In the genomic region with DNA sequence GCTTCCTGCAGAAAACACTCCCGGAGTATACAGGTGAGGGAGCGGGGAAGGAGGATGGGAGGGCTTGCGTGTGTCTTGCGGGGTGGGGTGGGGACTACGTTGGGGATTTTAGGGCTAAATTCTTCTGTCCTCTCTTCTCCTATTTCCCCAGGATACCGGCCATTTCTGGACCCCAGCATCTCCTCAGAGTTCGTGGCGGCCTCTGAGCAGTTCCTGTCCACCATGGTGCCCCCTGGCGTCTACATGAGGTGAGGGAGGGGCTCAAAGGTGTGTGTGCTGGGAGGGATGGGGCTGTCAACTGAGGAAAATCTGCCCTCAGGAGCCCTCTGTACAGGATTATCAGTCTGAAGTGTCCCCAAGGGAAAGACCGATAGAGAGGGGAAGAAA, we compare ENCODE assay signal across 14 cellular contexts. TPM values are rescaled to one million over a fixed set of nuclear protein-coding genes. Genes with fewer than 3 reads are reported as not detected.
DNase-seq lines count a peak whose midpoint lies in the region; ATAC-seq and TF ChIP-seq lines count a peak whose summit lies in the region.
"Had no signal": no experiment of that assay in that cellular context is flagged by ENCODE, and none has a peak within 500 bp of the region (broad histone marks: within the 10 kb centered on the region; RNA-seq: fewer than 3 reads in every experiment).

No MANE protein-coding gene starts in this region.

- no peak overlapping the region for H3K56ac ChIP-seq in mesendoderm (ENCODE audit: low read length)

- no peaks in the 10 kb centered on the region for H3K79me1 ChIP-seq in mesendoderm (ENCODE audit: low read length)

- H3K79me2 ChIP-seq in mesendoderm (ENCODE audit: control insufficient read depth, insufficient read depth, low read length): no peaks in the 10 kb centered on the region

- no peaks in the 10 kb centered on the region for H3K36me3 Mint-ChIP-seq in CD4-positive, alpha-beta T cell (ENCODE audit: low read depth)
- no peaks in the 10 kb centered on the region for H3K36me3 Mint-ChIP-seq in activated naive CD8-positive, alpha-beta T cell treated with anti-CD3 and anti-CD28 coated beads, Interleukin-2, amount 10 ng/mL, durations not matched to agents 7 days and 5 days

- H3K4me1 Mint-ChIP-seq in CD4-positive, alpha-beta T cell (ENCODE audit: low read depth): peaks cover 16% of the 10 kb centered on the region
- H3K4me1 Mint-ChIP-seq in activated naive CD8-positive, alpha-beta T cell treated with anti-CD3 and anti-CD28 coated beads, Interleukin-2, amount 10 ng/mL, durations not matched to agents 7 days and 5 days: peaks cover 8% of the 10 kb centered on the region

- H3K4ac ChIP-seq in mesendoderm (ENCODE audit: low read depth, low read length): no peak overlapping the region

- no peak overlapping the region for H3K18ac ChIP-seq in mesendoderm (ENCODE audit: low read length)

- no peak overlapping the region for H3K9ac ChIP-seq in mesendoderm (ENCODE audit: low read length)

- no peak overlapping the region for H3K27ac Mint-ChIP-seq in CD4-positive, alpha-beta T cell
- no peak overlapping the region for H3K27ac Mint-ChIP-seq in activated naive CD8-positive, alpha-beta T cell treated with anti-CD3 and anti-CD28 coated beads, Interleukin-2, amount 10 ng/mL, durations not matched to agents 7 days and 5 days
- H3K27ac Mint-ChIP-seq: dendritic cell treated with granulocyte-macrophage colony-stimulating factor and Interleukin-4, amounts not matched to agents 40 ng/mL and 50 ng/mL, for 4 days; IgD-negative memory B cell had no signal

- no peak overlapping the region for H2BK5ac ChIP-seq in mesendoderm (ENCODE audit: low read length)

- peak; percentile 43 for ATAC-seq in CD4-positive, alpha-beta T cell (ENCODE audit: poor library complexity)
- ATAC-seq in activated naive CD8-positive, alpha-beta T cell treated with anti-CD3 and anti-CD28 coated beads, Interleukin-2, amount 10 ng/mL, durations not matched to agents 7 days and 5 days (ENCODE audit: low read depth): no peak

- no peak overlapping the region for H4K5ac ChIP-seq in mesendoderm (ENCODE audit: low read length)

- no CpG with 5 or more reads among the region's 10 CpGs for WGBS in mesendoderm (ENCODE audit: extremely low coverage, insufficient coverage, low lambda C conversion rate)

- no peaks in the 10 kb centered on the region for H3K9me3 ChIP-seq in CD4-positive, alpha-beta T cell (ENCODE audit: control insufficient read depth, low read length)
- H3K9me3 ChIP-seq: sigmoid colon, uterus had no signal

- intact Hi-C loops in CD4-positive, alpha-beta T cell (cut with DNase I, micrococcal nuclease): no loop called here

- CTCF ChIA-PET in CD4-positive, alpha-beta T cell (lab: Charles Lee): interaction anchor here (2.0 kb wide), 1 partner anchor 18 kb away, joined by 11 read pairs; no protein-coding TSS in a partner anchor

- H3K4me1 ChIP-seq in mesendoderm (ENCODE audit: control insufficient read depth, low read depth, low read length): no peaks in the 10 kb centered on the region

- H3K27me3 ChIP-seq in CD4-positive, alpha-beta T cell (ENCODE audit: control insufficient read depth, insufficient read depth, low read length): peaks cover 32% of the 10 kb centered on the region
- H3K27me3 ChIP-seq in mesendoderm (ENCODE audit: insufficient read depth, low read length, poor library complexity): peaks cover 36% of the 10 kb centered on the region

- H4K8ac ChIP-seq in mesendoderm (ENCODE audit: low read depth, low read length): no peak overlapping the region

- H2BK15ac ChIP-seq in mesendoderm (replicated peaks; ENCODE audit: low read depth): no peak overlapping the region

- POLR2A ChIA-PET in CD4-positive, alpha-beta T cell (lab: Charles Lee): no interaction called here
- POLR2A ChIA-PET in activated naive CD8-positive, alpha-beta T cell treated with anti-CD3 and anti-CD28 coated beads, Interleukin-2, amount 10 ng/mL, durations not matched to agents 7 days and 5 days (lab: Charles Lee): no interaction called here

- DNase-seq in CD4-positive, alpha-beta T cell: peak in 1 of 10 experiments; percentile 9
- no peak for DNase-seq in activated naive CD8-positive, alpha-beta T cell treated with anti-CD3 and anti-CD28 coated beads, Interleukin-2, amount 10 ng/mL, durations not matched to agents 7 days and 5 days
- DNase-seq in mesendoderm: peak; percentile 59
- no peak for DNase-seq in activated gamma-delta T cell (lab: John Stamatoyannopoulos, UW)
- DNase-seq in epidermal melanocyte (ENCODE audit: insufficient read length, low spot score): no peak
- no peak for DNase-seq in amygdala (lab: John Stamatoyannopoulos, UW)
- DNase-seq: DMS53, NCI-H2107, sigmoid colon, uterus had no signal

- H3K27ac ChIP-seq in CD4-positive, alpha-beta T cell (ENCODE audit: low read depth, low read length): no peak overlapping the region
- H3K27ac ChIP-seq in mesendoderm (ENCODE audit: low read depth, low read length): no peak overlapping the region
- H3K27ac ChIP-seq: sigmoid colon, uterus had no signal

- H3K27me3 Mint-ChIP-seq in CD4-positive, alpha-beta T cell: peaks cover 52% of the 10 kb centered on the region
- peaks cover 36% of the 10 kb centered on the region for H3K27me3 Mint-ChIP-seq in activated naive CD8-positive, alpha-beta T cell treated with anti-CD3 and anti-CD28 coated beads, Interleukin-2, amount 10 ng/mL, durations not matched to agents 7 days and 5 days

- H3K9me3 Mint-ChIP-seq in CD4-positive, alpha-beta T cell: no peaks in the 10 kb centered on the region
- H3K9me3 Mint-ChIP-seq in activated naive CD8-positive, alpha-beta T cell treated with anti-CD3 and anti-CD28 coated beads, Interleukin-2, amount 10 ng/mL, durations not matched to agents 7 days and 5 days: no peaks in the 10 kb centered on the region
- H3K9me3 Mint-ChIP-seq: dendritic cell treated with granulocyte-macrophage colony-stimulating factor and Interleukin-4, amounts not matched to agents 40 ng/mL and 50 ng/mL, for 4 days; IgD-negative memory B cell had no signal

- H2BK120ac ChIP-seq in mesendoderm (ENCODE audit: low read depth, low read length): no peak overlapping the region

- H2AK5ac ChIP-seq in mesendoderm (ENCODE audit: low read length): no peak overlapping the region

- TF ChIP-seq CTCF in CD4-positive, alpha-beta T cell (IDR thresholded peaks at IDR 0.05): peak; percentile 33
- peak; percentile 26; the same call in 1 of the 3 replicates for TF ChIP-seq CTCF in GM12872 (IDR thresholded peaks at IDR 0.05; ENCODE audit: insufficient read depth, low read depth, low read length)

- H3K36me3 ChIP-seq in mesendoderm (ENCODE audit: control insufficient read depth, insufficient read depth, low read length): no peaks in the 10 kb centered on the region
- H3K36me3 ChIP-seq: sigmoid colon, uterus had no signal

- H3K4me2 ChIP-seq in mesendoderm (ENCODE audit: low read length): no peak overlapping the region

- no peak overlapping the region for H3K4me3 ChIP-seq in mesendoderm (ENCODE audit: low read length)
- H3K4me3 ChIP-seq: lung, sigmoid colon, uterus had no signal

- peak overlapping the region; percentile 68 for H3K4me3 Mint-ChIP-seq in CD4-positive, alpha-beta T cell
- peak overlapping the region; percentile 4 for H3K4me3 Mint-ChIP-seq in activated naive CD8-positive, alpha-beta T cell treated with anti-CD3 and anti-CD28 coated beads, Interleukin-2, amount 10 ng/mL, durations not matched to agents 7 days and 5 days
- H3K4me3 Mint-ChIP-seq: dendritic cell treated with granulocyte-macrophage colony-stimulating factor and Interleukin-4, amounts not matched to agents 40 ng/mL and 50 ng/mL, for 4 days had no signal

- H3K23ac ChIP-seq in mesendoderm (ENCODE audit: low read length): no peak overlapping the region

RNA-seq across cellular contexts. Expression of a gene that starts 6.6 kb away (rescaled TPM):
- total RNA-seq in CD4-positive, alpha-beta T cell: under 1 TPM; 0.17 to 0.25 TPM
- not detected for total RNA-seq in activated naive CD8-positive, alpha-beta T cell treated with anti-CD3 and anti-CD28 coated beads, Interleukin-2, amount 10 ng/mL, durations not matched to agents 7 days and 5 days
- 0.18 TPM for polyA plus RNA-seq in mesendoderm (2013, experiment 1 of 2)
- polyA plus RNA-seq in mesendoderm (2013, experiment 2 of 2): 0.08 TPM

RNA-seq across cellular contexts. Expression of a gene that starts 6.7 kb away (rescaled TPM):
- 1 to 10 TPM in 1 of 2 experiments, under 1 TPM in 1; 0.44 to 1.0 TPM for total RNA-seq in CD4-positive, alpha-beta T cell
- total RNA-seq in activated naive CD8-positive, alpha-beta T cell treated with anti-CD3 and anti-CD28 coated beads, Interleukin-2, amount 10 ng/mL, durations not matched to agents 7 days and 5 days: under 1 TPM in 1 of 2 experiments, not detected in 1; 0.68 TPM
- 0.14 TPM for polyA plus RNA-seq in mesendoderm (2013, experiment 1 of 2)
- 0.04 TPM for polyA plus RNA-seq in mesendoderm (2013, experiment 2 of 2)
- polyA plus RNA-seq: IgD-negative memory B cell had no signal

RNA-seq across cellular contexts. Expression of a gene that starts 22.2 kb away (rescaled TPM):
- total RNA-seq in CD4-positive, alpha-beta T cell: not detected
- total RNA-seq in activated naive CD8-positive, alpha-beta T cell treated with anti-CD3 and anti-CD28 coated beads, Interleukin-2, amount 10 ng/mL, durations not matched to agents 7 days and 5 days: not detected
- polyA plus RNA-seq in mesendoderm (2013, experiment 1 of 2): not detected
- not detected for polyA plus RNA-seq in mesendoderm (2013, experiment 2 of 2)
- total RNA-seq: uterus had no signal
- polyA plus RNA-seq: IgD-negative memory B cell had no signal

RNA-seq across cellular contexts. Expression of a gene that starts 22.4 kb away (rescaled TPM):
- under 1 TPM; 0.05 to 0.08 TPM for total RNA-seq in CD4-positive, alpha-beta T cell
- not detected for total RNA-seq in activated naive CD8-positive, alpha-beta T cell treated with anti-CD3 and anti-CD28 coated beads, Interleukin-2, amount 10 ng/mL, durations not matched to agents 7 days and 5 days
- polyA plus RNA-seq in mesendoderm (2013, experiment 1 of 2): 0.01 TPM
- under 0.01 TPM for polyA plus RNA-seq in mesendoderm (2013, experiment 2 of 2)
- polyA plus RNA-seq: IgD-negative memory B cell had no signal

RNA-seq across cellular contexts. Expression of a gene that starts 51.4 kb away (rescaled TPM):
- total RNA-seq in CD4-positive, alpha-beta T cell: 1 to 10 TPM; 3.7 to 3.9 TPM
- 1 to 10 TPM; 2.1 to 2.3 TPM for total RNA-seq in activated naive CD8-positive, alpha-beta T cell treated with anti-CD3 and anti-CD28 coated beads, Interleukin-2, amount 10 ng/mL, durations not matched to agents 7 days and 5 days
- polyA plus RNA-seq in mesendoderm (2013, experiment 1 of 2): 19.6 TPM
- 20.2 TPM for polyA plus RNA-seq in mesendoderm (2013, experiment 2 of 2)
